In genomic region chrX:119605398-119605738, GRCh38 we compare ENCODE assay signal across 8 cellular contexts. TPM values are rescaled to one million over a fixed set of nuclear protein-coding genes. Genes with fewer than 3 reads are reported as not detected.
DNase-seq lines count a peak whose midpoint lies in the region; ATAC-seq, FAIRE-seq and TF ChIP-seq lines count a peak whose summit lies in the region.

No MANE protein-coding gene starts in this region.

- peak overlapping the region; percentile 96 for H3K27ac Mint-ChIP-seq in activated T-helper 17 cell treated with anti-CD3 and anti-CD28 coated beads, Interleukin-2, amount 50 U/mL, for 72 hours
- peak overlapping the region; percentile 93 for H3K27ac Mint-ChIP-seq in progenitor cell of endocrine pancreas

- TF ChIP-seq POLR2A in GM12892 (IDR thresholded peaks at IDR 0.05; ENCODE audit: low read depth, low read length) = no peak

- peaks cover 13% of the 10 kb centered on the region for H3K4me1 Mint-ChIP-seq in activated T-helper 17 cell treated with anti-CD3 and anti-CD28 coated beads, Interleukin-2, amount 50 U/mL, for 72 hours
- peaks cover 8% of the 10 kb centered on the region for H3K4me1 Mint-ChIP-seq in progenitor cell of endocrine pancreas (ENCODE audit: low read depth)

- peak overlapping the region; percentile 95 for H3K4me3 Mint-ChIP-seq in activated T-helper 17 cell treated with anti-CD3 and anti-CD28 coated beads, Interleukin-2, amount 50 U/mL, for 72 hours
- peak overlapping the region; percentile 88 for H3K4me3 Mint-ChIP-seq in progenitor cell of endocrine pancreas (ENCODE audit: low read depth)

- no peak for TF ChIP-seq CTCF in progenitor cell of endocrine pancreas (IDR thresholded peaks at IDR 0.05; ENCODE audit: unreplicated experiment)

- peak; percentile 70 for FAIRE-seq in GM12892 (lab: Jason Lieb, UNC)

- intact Hi-C loops in Right ventricle myocardium superior (cut with DNase I) = no loop called here

- H3K27me3 Mint-ChIP-seq in activated T-helper 17 cell treated with anti-CD3 and anti-CD28 coated beads, Interleukin-2, amount 50 U/mL, for 72 hours = no peaks in the 10 kb centered on the region
- H3K27me3 Mint-ChIP-seq in progenitor cell of endocrine pancreas = no peaks in the 10 kb centered on the region

- peaks cover 54% of the 10 kb centered on the region for H3K36me3 Mint-ChIP-seq in activated T-helper 17 cell treated with anti-CD3 and anti-CD28 coated beads, Interleukin-2, amount 50 U/mL, for 72 hours (ENCODE audit: low read depth)
- peaks cover 2% of the 10 kb centered on the region for H3K36me3 Mint-ChIP-seq in progenitor cell of endocrine pancreas (ENCODE audit: insufficient read depth)

- no peaks in the 10 kb centered on the region for H3K9me3 Mint-ChIP-seq in activated T-helper 17 cell treated with anti-CD3 and anti-CD28 coated beads, Interleukin-2, amount 50 U/mL, for 72 hours
- peaks cover 21% of the 10 kb centered on the region for H3K9me3 Mint-ChIP-seq in progenitor cell of endocrine pancreas (ENCODE audit: low read depth)

- no peak for DNase-seq in GM12892 (ENCODE audit: insufficient read length)
- peak; percentile 41 for DNase-seq in Right ventricle myocardium superior
- DNase-seq in progenitor cell of endocrine pancreas (ENCODE audit: low spot score, unreplicated experiment) = no peak
- DNase-seq in stimulated activated CD4-positive, alpha-beta T cell treated with anti-CD3 and anti-CD28 coated beads, Interleukin-2, amount 100 ng/mL, for 48 hours = no peak

- ATAC-seq in HG03442 (IDR thresholded peaks at IDR 0.05; ENCODE audit: unreplicated experiment) = peak; percentile 11
- ATAC-seq in activated T-helper 17 cell treated with anti-CD3 and anti-CD28 coated beads, Interleukin-2, amount 50 U/mL, for 72 hours (replicated peaks) = peak; percentile 45
- ATAC-seq in Right ventricle myocardium superior (ENCODE audit: poor library complexity) = no peak
- no peak for ATAC-seq in GM21576 (IDR thresholded peaks at IDR 0.05; ENCODE audit: unreplicated experiment)
- no peak for ATAC-seq in HG02870 (IDR thresholded peaks at IDR 0.05; ENCODE audit: unreplicated experiment)

RNA-seq across cellular contexts. Expression of gene NKRF, which starts 0.9 kb away (rescaled TPM):
- 12.5 TPM for polyA plus RNA-seq in GM12892 (2012; ENCODE audit: missing spikeins)
- total RNA-seq in activated T-helper 17 cell treated with anti-CD3 and anti-CD28 coated beads, Interleukin-2, amount 50 U/mL, for 72 hours = 10 to 100 TPM; 15.3 to 19.8 TPM
- total RNA-seq in Right ventricle myocardium superior = 4.6 TPM
- 11.7 and 12.5 TPM in 2 replicates for total RNA-seq in progenitor cell of endocrine pancreas

RNA-seq across cellular contexts. Expression of gene UBE2A, which starts 31.0 kb away (rescaled TPM):
- 55.3 TPM for polyA plus RNA-seq in GM12892 (2012; ENCODE audit: missing spikeins)
- total RNA-seq in activated T-helper 17 cell treated with anti-CD3 and anti-CD28 coated beads, Interleukin-2, amount 50 U/mL, for 72 hours = 10 to 100 TPM; 42.5 to 62.6 TPM
- 58.5 TPM for total RNA-seq in Right ventricle myocardium superior
- 49.4 and 55.0 TPM in 2 replicates for total RNA-seq in progenitor cell of endocrine pancreas

RNA-seq across cellular contexts. Expression of gene STEEP1, which starts 40.2 kb away (rescaled TPM):
- 21.6 TPM for polyA plus RNA-seq in GM12892 (2012; ENCODE audit: missing spikeins)
- total RNA-seq in activated T-helper 17 cell treated with anti-CD3 and anti-CD28 coated beads, Interleukin-2, amount 50 U/mL, for 72 hours = 10 to 100 TPM; 14.8 to 21.1 TPM
- total RNA-seq in Right ventricle myocardium superior (12.7 TPM), progenitor cell of endocrine pancreas (17.7 and 18.3 TPM in 2 replicates)

Comparison
In these comparisons a context has a peak if more than half of its experiments do, and no peak if none do; other contexts are left out.
1. ATAC-seq: peak in HG03442 (single experiment) and activated T-helper 17 cell treated with anti-CD3 and anti-CD28 coated beads, Interleukin-2, amount 50 U/mL, for 72 hours (single experiment); none in Right ventricle myocardium superior (single experiment), GM21576 (single experiment) and HG02870 (single experiment).